In genomic region chr5:50807661-50808060, GRCh38 we compare ENCODE assay signal across 21 cellular contexts.
DNase-seq lines count a peak whose midpoint lies in the region; ATAC-seq, FAIRE-seq and TF ChIP-seq lines count a peak whose summit lies in the region.
"Had no signal": no experiment of that assay in that cellular context is flagged by ENCODE, and none has a peak within 500 bp of the region (broad histone marks: within the 10 kb centered on the region; RNA-seq: fewer than 3 reads in every experiment).

No MANE protein-coding gene starts in this region.

- dilution Hi-C loops in IMR-90 (cut with HindIII; ENCODE audit: low sequenced_read_pairs, unreplicated experiment) = no loop called here

- TF ChIP-seq RAD21 in IMR-90 (IDR thresholded peaks at IDR 0.05; ENCODE audit: low read length) = no peak

- H2BK120ac ChIP-seq in IMR-90 (ENCODE audit: low read depth, low read length) = no peak overlapping the region

- no peak for TF ChIP-seq POLR2A in IMR-90 (IDR thresholded peaks at IDR 0.05; ENCODE audit: low read depth, low read length)
- TF ChIP-seq POLR2A in GM12891 (IDR thresholded peaks at IDR 0.05; ENCODE audit: low read depth, low read length) = no peak

- in situ Hi-C loops in IMR-90 (cut with MboI; ENCODE audit: low sequenced_read_pairs) = no loop called here

- DNase-seq in CD1c-positive myeloid dendritic cell (ENCODE audit: extremely low spot score) (peak; percentile 21), IMR-90 (peak; percentile 16), epithelial cell of esophagus (ENCODE audit: low read depth) (peak; percentile 89), germinal center (ENCODE audit: low spot score) (no peak), dermis blood vessel endothelial cell (no peak), GM12891 (ENCODE audit: insufficient read length, low spot score) (no peak)
- DNase-seq: activated CD4-positive, alpha-beta T cell treated with anti-CD3 and anti-CD28 coated beads, Interleukin-2, amount 10 ng/mL, durations not matched to agents 24 days and 14 days; activated CD8-positive, alpha-beta memory T cell treated with anti-CD3 and anti-CD28 coated beads, Interleukin-2, amount 50 U/mL, for 48 hours; activated naive CD4-positive, alpha-beta T cell; effector CD8-positive, alpha-beta T cell; islet precursor cell; MG63; NCI-H1694; NCI-H446; occipital lobe; stimulated activated CD4-positive, alpha-beta T cell treated with anti-CD3 and anti-CD28 coated beads, Interleukin-4, amount 100 ng/mL, for 24 hours; stimulated activated CD8-positive, alpha-beta memory T cell treated with anti-CD3 and anti-CD28 coated beads, Interleukin-4, amount 100 ng/mL, for 48 hours had no signal

- no peak overlapping the region for H2BK15ac ChIP-seq in IMR-90 (ENCODE audit: low read depth, low read length)

- intact Hi-C loops in IMR-90 (cut with micrococcal nuclease) = no loop called here

- H2AK9ac ChIP-seq in IMR-90 (replicated peaks; ENCODE audit: low read depth, low read length, poor library complexity) = no peak overlapping the region

- no peak overlapping the region for H3K4ac ChIP-seq in IMR-90 (ENCODE audit: low read depth, low read length)

- TF ChIP-seq CTCF in IMR-90 (conservative IDR thresholded peaks at IDR 0.05; ENCODE audit: low read depth, low read length) = no peak
- TF ChIP-seq CTCF in epithelial cell of esophagus (IDR thresholded peaks at IDR 0.05; ENCODE audit: insufficient read depth, low read depth, low read length, missing control alignments) = no peak

- no peak overlapping the region for H3K18ac ChIP-seq in IMR-90 (ENCODE audit: low read depth, low read length)

- no peak overlapping the region for H3K4me2 ChIP-seq in IMR-90 (ENCODE audit: low read depth, low read length)

- no peak overlapping the region for H3K56ac ChIP-seq in IMR-90 (ENCODE audit: extremely low read depth, insufficient read depth, low read length)

- ATAC-seq in IMR-90 (ENCODE audit: low read depth) = no peak
- ATAC-seq in GM21381 (IDR thresholded peaks at IDR 0.05; ENCODE audit: unreplicated experiment) = no peak

- no TSS peak for BruUV-seq in IMR-90 (replicated peaks; lab: Mats Ljungman, UMichigan)

- H2AFZ ChIP-seq in IMR-90 (replicated peaks; ENCODE audit: low read length, poor library complexity) = no peak overlapping the region

- WGBS in IMR-90 (ENCODE audit: extremely low coverage in 2 of 2, insufficient read length in 1 of 2), 2 experiments = no CpG with 5 or more reads among the region's 2 CpGs

- H2BK20ac ChIP-seq in IMR-90 (ENCODE audit: low read depth, low read length) = no peak overlapping the region

- POLR2A ChIA-PET in IMR-90 (lab: Charles Lee; ENCODE audit: unreplicated experiment) = no interaction called here

- H3K36me3 ChIP-seq in IMR-90 (ENCODE audit: control insufficient read depth, insufficient read depth, low read length) = no peaks in the 10 kb centered on the region
- H3K36me3 ChIP-seq: HAP-1, MG63, thoracic aorta had no signal

- no peak overlapping the region for H3K14ac ChIP-seq in IMR-90 (replicated peaks; ENCODE audit: low read depth, low read length)

- no peaks in the 10 kb centered on the region for H4K20me1 ChIP-seq in IMR-90 (ENCODE audit: insufficient read depth, low read length)

- H3K9ac ChIP-seq in IMR-90 (ENCODE audit: low read depth, low read length) = no peak overlapping the region

- no peak overlapping the region for H3K27ac ChIP-seq in IMR-90 (ENCODE audit: insufficient read depth, low read length)
- H3K27ac ChIP-seq: thoracic aorta had no signal

- no peaks in the 10 kb centered on the region; the same call in 1 of the 2 replicates for H3K9me3 ChIP-seq in IMR-90 (ENCODE audit: control insufficient read depth, insufficient read depth, low read length)
- H3K9me3 ChIP-seq: HAP-1 had no signal

- H3K4me1 ChIP-seq in IMR-90 (ENCODE audit: control insufficient read depth, insufficient read depth, low read length) = no peaks in the 10 kb centered on the region
- H3K4me1 ChIP-seq: HAP-1 had no signal

- no peak overlapping the region for H4K91ac ChIP-seq in IMR-90 (ENCODE audit: insufficient read depth, low read depth, low read length)

- H3K27me3 ChIP-seq in IMR-90 (ENCODE audit: control insufficient read depth, insufficient read depth, low read length) = no peaks in the 10 kb centered on the region
- H3K27me3 ChIP-seq: MG63 had no signal

- H3K79me1 ChIP-seq in IMR-90 (ENCODE audit: low read depth in 1 of 2, low read length in 2 of 2) = no peaks in the 10 kb centered on the region

- no peak overlapping the region for H2BK5ac ChIP-seq in IMR-90 (ENCODE audit: low read depth, low read length, poor library complexity, severe bottlenecking)

- H4K8ac ChIP-seq in IMR-90 (ENCODE audit: low read depth in 2 of 2, low read length in 2 of 2) = no peak overlapping the region

- H3K4me3 ChIP-seq in IMR-90 (ENCODE audit: insufficient read depth, low read depth, low read length) (no peak overlapping the region), epithelial cell of esophagus (ENCODE audit: low read length) (no peak overlapping the region)
- H3K4me3 ChIP-seq: HAP-1, MG63, thoracic aorta had no signal

- FAIRE-seq in islet of Langerhans (lab: Jason Lieb, UNC) (peak; percentile 61), GM12891 (lab: Jason Lieb, UNC) (no peak)

- no peak overlapping the region for H2AK5ac ChIP-seq in IMR-90 (ENCODE audit: low read depth, low read length)

- H3K23ac ChIP-seq in IMR-90 (ENCODE audit: low read depth, low read length) = no peak overlapping the region

- no peaks in the 10 kb centered on the region for H3K9me1 ChIP-seq in IMR-90 (ENCODE audit: insufficient read depth, low read length)

- H4K5ac ChIP-seq in IMR-90 (ENCODE audit: low read depth, low read length) = no peak overlapping the region

- CTCF ChIA-PET in IMR-90 (lab: Yijun Ruan, JAX) = no interaction called here

TF ChIP-seq in IMR-90, 13 proteins besides CTCF, POLR2A, EP300 and RAD21:
- TF ChIP-seq SMC3 (IDR thresholded peaks at IDR 0.05; ENCODE audit: low read depth, low read length) = no peak
- no peak for TF ChIP-seq MXI1 (IDR thresholded peaks at IDR 0.05; ENCODE audit: borderline replicate concordance, low read depth, low read length)
- no peak for TF ChIP-seq MAFK (IDR thresholded peaks at IDR 0.05; ENCODE audit: low read depth, low read length)
- TF ChIP-seq FOS (IDR thresholded peaks at IDR 0.05; ENCODE audit: low read depth, low read length) = no peak
- TF ChIP-seq RCOR1 (IDR thresholded peaks at IDR 0.05; ENCODE audit: insufficient replicate concordance, low read length) = no peak
TF ChIP-seq in IMR-90: peak in this region for 0.

TF ChIP-seq in GM12891, 5 proteins besides CTCF, POLR2A, EP300 and RAD21:
- TF ChIP-seq POLR2AphosphoS5 (IDR thresholded peaks at IDR 0.05; ENCODE audit: low read depth, low read length) (no peak), POU2F2 (IDR thresholded peaks at IDR 0.05; ENCODE audit: low read depth, low read length) (no peak), PAX5 (IDR thresholded peaks at IDR 0.05; ENCODE audit: insufficient read depth, low read length, severe bottlenecking) (no peak), TAF1 (IDR thresholded peaks at IDR 0.05; ENCODE audit: low read depth, low read length) (no peak), SPI1 (IDR thresholded peaks at IDR 0.05; ENCODE audit: low read depth, low read length) (no peak)

Comparison
In these comparisons a context has a peak if more than half of its experiments do, and no peak if none do; other contexts are left out.
1. DNase-seq: peak in CD1c-positive myeloid dendritic cell (single experiment), IMR-90 (single experiment) and epithelial cell of esophagus (single experiment); none in germinal center (single experiment), dermis blood vessel endothelial cell (single experiment) and GM12891 (single experiment).